ENCODE assay signal across 19 cellular contexts in genomic region chr6:145310116-145310515, GRCh38.
DNase-seq lines count a peak whose midpoint lies in the region; ATAC-seq and TF ChIP-seq lines count a peak whose summit lies in the region.
"Had no signal": no experiment of that assay in that cellular context is flagged by ENCODE, and none has a peak within 500 bp of the region (broad histone marks: within the 10 kb centered on the region; RNA-seq: fewer than 3 reads in every experiment).

No MANE protein-coding gene starts in this region.

- no peak overlapping the region for H3K4me3 Mint-ChIP-seq in T-helper 2 cell treated with Interferon-gamma antibody and Interleukin-4, amounts not matched to agents 5 μg/mL and 100 μg/mL, for 36 hours

- no peak for TF ChIP-seq CTCF in cardiac fibroblast (IDR thresholded peaks at IDR 0.05; ENCODE audit: low read depth, low read length)

- H3K27me3 Mint-ChIP-seq in T-helper 2 cell treated with Interferon-gamma antibody and Interleukin-4, amounts not matched to agents 5 μg/mL and 100 μg/mL, for 36 hours (ENCODE audit: low read depth), result no peaks in the 10 kb centered on the region

- no peaks in the 10 kb centered on the region for H3K9me3 Mint-ChIP-seq in T-helper 2 cell treated with Interferon-gamma antibody and Interleukin-4, amounts not matched to agents 5 μg/mL and 100 μg/mL, for 36 hours

- H3K4me1 Mint-ChIP-seq in T-helper 2 cell treated with Interferon-gamma antibody and Interleukin-4, amounts not matched to agents 5 μg/mL and 100 μg/mL, for 36 hours (ENCODE audit: low read depth), result no peaks in the 10 kb centered on the region

- no peak overlapping the region for H3K27ac Mint-ChIP-seq in T-helper 2 cell treated with Interferon-gamma antibody and Interleukin-4, amounts not matched to agents 5 μg/mL and 100 μg/mL, for 36 hours

- no peaks in the 10 kb centered on the region for H3K36me3 Mint-ChIP-seq in T-helper 2 cell treated with Interferon-gamma antibody and Interleukin-4, amounts not matched to agents 5 μg/mL and 100 μg/mL, for 36 hours (ENCODE audit: low read depth)

- peak; percentile 17 for DNase-seq in AG08396 (ENCODE audit: low spot score)
- DNase-seq in HCEC 1CT, result peak; percentile 94
- peak; percentile 15 to 73 for DNase-seq in cardiac fibroblast (ENCODE audit: low read depth in 2 of 2)
- DNase-seq in kidney glomerular epithelial cell (lab: John Stamatoyannopoulos, UW), result peak; percentile 70
- no peak for DNase-seq in T-helper 2 cell treated with Interferon-gamma antibody and Interleukin-4, amounts not matched to agents 5 μg/mL and 100 μg/mL, for 36 hours (ENCODE audit: low spot score)
- DNase-seq in HPDE6-E6E7 (ENCODE audit: extremely low spot score), result no peak
- DNase-seq: activated gamma-delta T cell treated with Interleukin-2 at 50 U/mL for 16 hours; DND-41; left ventricle myocardium inferior; NCI-H1694 treated with DMSO at 0.1 percent for 48 hours; NCI-H510A; PC-9; sigmoid colon; stimulated activated CD4-positive, alpha-beta T cell treated with anti-CD3 and anti-CD28 coated beads, Interleukin-4, amount 100 ng/mL, for 1 hour; stimulated activated CD8-positive, alpha-beta memory T cell treated with anti-CD3 and anti-CD28 coated beads, Interleukin-4, amount 100 ng/mL, for 48 hours had no signal

- ATAC-seq in GM21717 (IDR thresholded peaks at IDR 0.05; ENCODE audit: unreplicated experiment), result no peak
- no peak for ATAC-seq in GM21360 (IDR thresholded peaks at IDR 0.05; ENCODE audit: unreplicated experiment)

- H3K4me3 ChIP-seq in cardiac fibroblast (replicated peaks in 1 of 2; ENCODE audit: low read depth in 2 of 2, low read length in 2 of 2), result no peak overlapping the region
- H3K4me3 ChIP-seq: ascending aorta, coronary artery, left ventricle myocardium inferior, PC-9, sigmoid colon had no signal

Comparison
In these comparisons a context has a peak if more than half of its experiments do, and no peak if none do; other contexts are left out.
1. DNase-seq: peak in AG08396 (single experiment), HCEC 1CT (single experiment), cardiac fibroblast (2 of 2) and kidney glomerular epithelial cell (single experiment); none in T-helper 2 cell treated with Interferon-gamma antibody and Interleukin-4, amounts not matched to agents 5 μg/mL and 100 μg/mL, for 36 hours (single experiment) and HPDE6-E6E7 (single experiment).